In genomic region chr10:91034494-91035157, GRCh38 we compare ENCODE assay signal across 8 cellular contexts.
DNase-seq lines count a peak whose midpoint lies in the region; ATAC-seq lines count a peak whose summit lies in the region.

No MANE protein-coding gene starts in this region.

- ATAC-seq in HG03460 (IDR thresholded peaks at IDR 0.05; ENCODE audit: unreplicated experiment): no peak
- no peak for ATAC-seq in GM19035 (IDR thresholded peaks at IDR 0.05; ENCODE audit: unreplicated experiment)

- peak; percentile 26 for DNase-seq in CD1c-positive myeloid dendritic cell (ENCODE audit: extremely low spot score)
- DNase-seq in NCI-H1048 (lab: John Stamatoyannopoulos, UW): peak; percentile 2
- peak; percentile 32 for DNase-seq in dermis blood vessel endothelial cell
- peak; percentile 81 for DNase-seq in myocyte (ENCODE audit: low read depth)
- no peak for DNase-seq in COR-L47 (lab: John Stamatoyannopoulos, UW)
- DNase-seq in NCI-H1417 (lab: John Stamatoyannopoulos, UW): no peak

Comparison
In these comparisons a context has a peak if more than half of its experiments do, and no peak if none do; other contexts are left out.
1. DNase-seq: peak in CD1c-positive myeloid dendritic cell (single experiment), NCI-H1048 (single experiment), dermis blood vessel endothelial cell (single experiment) and myocyte (single experiment); none in COR-L47 (single experiment) and NCI-H1417 (0 of 3).